8 cellular contexts compared by ENCODE assay signal in the genomic region with DNA sequence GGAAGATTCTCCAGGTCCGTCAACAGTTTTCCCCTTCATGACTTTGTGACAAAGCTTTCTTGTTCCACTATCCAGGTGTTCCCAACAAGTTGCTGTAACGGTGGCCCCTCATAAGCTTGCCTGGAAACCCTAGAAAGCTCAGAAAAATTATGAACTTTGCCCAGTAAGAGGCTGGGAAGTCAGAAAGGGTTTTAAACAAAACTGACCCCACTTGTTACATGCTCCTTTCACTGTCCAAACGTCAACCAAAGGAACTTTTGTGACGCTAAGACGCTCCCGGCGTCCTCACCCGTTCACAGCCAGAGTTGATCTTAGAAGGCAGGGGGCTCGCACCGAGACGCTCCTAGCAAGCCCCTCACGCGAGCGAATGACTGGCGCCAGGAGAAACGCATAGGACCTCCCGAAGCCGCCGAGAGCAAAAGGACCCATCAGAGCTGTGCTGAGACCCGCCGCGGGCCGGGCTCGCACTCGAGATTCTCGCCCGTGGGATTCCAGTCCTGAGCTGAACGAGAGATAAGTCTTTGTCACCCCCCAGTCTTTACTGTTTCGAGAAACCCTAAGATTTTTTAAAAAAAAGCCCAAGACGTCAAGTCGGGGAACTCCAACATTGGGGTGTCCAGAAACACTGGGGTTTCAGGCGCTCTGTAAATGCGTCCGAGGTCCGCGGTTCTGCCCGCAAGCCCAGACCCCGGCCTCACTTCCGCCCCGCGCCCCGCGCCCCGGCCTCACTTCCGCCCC. TPM values are rescaled to one million over a fixed set of nuclear protein-coding genes. Genes with fewer than 3 reads are reported as not detected.
DNase-seq lines count a peak whose midpoint lies in the region; ATAC-seq and TF ChIP-seq lines count a peak whose summit lies in the region.

No MANE protein-coding gene starts in this region.

- peaks cover 16% of the 10 kb centered on the region for H3K4me1 ChIP-seq in IMR-90 (ENCODE audit: control insufficient read depth, insufficient read depth, low read length)
- H3K4me1 ChIP-seq in heart left ventricle, result peaks cover 0 to 25% (median 12%) of the 10 kb centered on the region in 12 donors
- H3K4me1 ChIP-seq in prostate gland (replicated peaks), result no peaks in the 10 kb centered on the region

- H3K56ac ChIP-seq in IMR-90 (ENCODE audit: extremely low read depth, insufficient read depth, low read length), result peak overlapping the region; percentile 93

- peak overlapping the region; percentile 94 to 96 for H4K8ac ChIP-seq in IMR-90 (ENCODE audit: low read depth in 2 of 2, low read length in 2 of 2)

- dilution Hi-C loops in IMR-90 (cut with HindIII; ENCODE audit: low sequenced_read_pairs, unreplicated experiment), result no loop called here

- H2AFZ ChIP-seq in IMR-90 (replicated peaks; ENCODE audit: low read length, poor library complexity), result peak overlapping the region; percentile 84

- peak overlapping the region; percentile 38 for H2BK20ac ChIP-seq in IMR-90 (ENCODE audit: low read depth, low read length)

- peak overlapping the region; percentile 80 for H3K14ac ChIP-seq in IMR-90 (replicated peaks; ENCODE audit: low read depth, low read length)

- peak overlapping the region; percentile 15; the same call in 1 of the 3 replicates for H2BK15ac ChIP-seq in IMR-90 (ENCODE audit: low read depth, low read length)

- BruUV-seq in IMR-90 (replicated peaks; lab: Mats Ljungman, UMichigan), result no TSS peak

- peak overlapping the region; percentile 94 for H3K4ac ChIP-seq in IMR-90 (ENCODE audit: low read depth, low read length)

- H4K91ac ChIP-seq in IMR-90 (ENCODE audit: insufficient read depth, low read depth, low read length), result peak overlapping the region; percentile 76

- H3K9me3 ChIP-seq in IMR-90 (ENCODE audit: control insufficient read depth, insufficient read depth, low read length) (no peaks in the 10 kb centered on the region), heart left ventricle (no peaks in the 10 kb centered on the region), prostate gland (no peaks in the 10 kb centered on the region)

- intact Hi-C loops in IMR-90 (cut with micrococcal nuclease) (loop anchor here (2.0 kb wide), 1 partner anchor 69 kb away; a partner anchor contains a TSS), heart left ventricle (cut with DNase I) (loop anchor here in 5 of 10 donors (1.0 to 10.0 kb wide), 5 partner anchors 34 to 69 kb away; a partner anchor contains a TSS), prostate gland (cut with DNase I) (loop anchor here (1.0 to 2.0 kb wide), 2 partner anchors 29 to 69 kb away; a partner anchor contains a TSS)

- H3K27ac ChIP-seq in IMR-90 (ENCODE audit: insufficient read depth, low read length), result peak overlapping the region; percentile 94
- H3K27ac ChIP-seq in heart left ventricle, result peak overlapping the region; percentile 90 to 100 (median 98)
- H3K27ac ChIP-seq in prostate gland, result peak overlapping the region; percentile 98 to 99

- peak overlapping the region; percentile 83 for H3K23ac ChIP-seq in IMR-90 (ENCODE audit: low read depth, low read length)

- TF ChIP-seq POLR2A in IMR-90 (IDR thresholded peaks at IDR 0.05; ENCODE audit: low read depth, low read length) (no peak), heart left ventricle (IDR thresholded peaks at IDR 0.05) (no peak), prostate gland (IDR thresholded peaks at IDR 0.05) (no peak)

- H4K5ac ChIP-seq in IMR-90 (ENCODE audit: low read depth, low read length), result peak overlapping the region; percentile 89

- H4K20me1 ChIP-seq in IMR-90 (ENCODE audit: insufficient read depth, low read length), result peaks cover 6% of the 10 kb centered on the region; the same call in 1 of the 2 replicates

- peaks cover 13% of the 10 kb centered on the region for H3K9me1 ChIP-seq in IMR-90 (ENCODE audit: insufficient read depth, low read length)

- in situ Hi-C loops in IMR-90 (cut with MboI; ENCODE audit: low sequenced_read_pairs), result loop anchor here (10.0 kb wide), 1 partner anchor 67 kb away; a partner anchor contains a TSS

- TF ChIP-seq RAD21 in IMR-90 (IDR thresholded peaks at IDR 0.05; ENCODE audit: low read length), result no peak

- peak overlapping the region; percentile 87 for H3K9ac ChIP-seq in IMR-90 (ENCODE audit: low read depth, low read length)

- peak overlapping the region; percentile 82 for H2AK5ac ChIP-seq in IMR-90 (ENCODE audit: low read depth, low read length)

- H3K79me1 ChIP-seq in IMR-90 (ENCODE audit: low read depth in 1 of 2, low read length in 2 of 2), result peaks cover 10 to 24% of the 10 kb centered on the region in 2 experiments

- TF ChIP-seq CTCF in IMR-90 (conservative IDR thresholded peaks at IDR 0.05; ENCODE audit: low read depth, low read length), result no peak
- TF ChIP-seq CTCF in heart left ventricle (IDR thresholded peaks at IDR 0.05), result no peak
- no peak for TF ChIP-seq CTCF in prostate gland (IDR thresholded peaks at IDR 0.05)

- CTCF ChIA-PET in IMR-90 (lab: Yijun Ruan, JAX), result no interaction called here

- H3K18ac ChIP-seq in IMR-90 (ENCODE audit: low read depth, low read length), result peak overlapping the region; percentile 63

- POLR2A ChIA-PET in IMR-90 (lab: Charles Lee; ENCODE audit: unreplicated experiment), result interaction anchor here (1.0 kb wide), 1 partner anchor 79 kb away, joined by 3 read pairs; no protein-coding TSS in a partner anchor

- ATAC-seq in GM18870 (IDR thresholded peaks at IDR 0.05; ENCODE audit: unreplicated experiment), result peak; percentile 2
- ATAC-seq in IMR-90 (ENCODE audit: low read depth), result no peak
- no peak for ATAC-seq in heart left ventricle
- no peak for ATAC-seq in HG03521 (IDR thresholded peaks at IDR 0.05; ENCODE audit: unreplicated experiment)

- H2AK9ac ChIP-seq in IMR-90 (replicated peaks; ENCODE audit: low read depth, low read length, poor library complexity), result peak overlapping the region; percentile 45

- peak overlapping the region; percentile 47 for H3K4me3 ChIP-seq in IMR-90 (ENCODE audit: insufficient read depth, low read depth, low read length)
- peak overlapping the region; percentile 77 to 100 (median 94) for H3K4me3 ChIP-seq in heart left ventricle
- H3K4me3 ChIP-seq in prostate gland, result peak overlapping the region; percentile 66 to 88

- WGBS in IMR-90 (ENCODE audit: extremely low coverage in 2 of 2, insufficient read length in 1 of 2), 2 experiments, result 15% methylated on average over 25 of the region's 45 CpGs; no CpG with 5 or more reads in 1 of the 2 experiments
- 6 to 17% (median 12%) methylated on average over 35 to 45 of the region's 45 CpGs for WGBS in heart left ventricle, 4 donors
- WGBS in prostate gland, result 4% methylated on average over 45 of the region's 45 CpGs

- peak overlapping the region; percentile 82 for H3K4me2 ChIP-seq in IMR-90 (ENCODE audit: low read depth, low read length)

- H3K36me3 ChIP-seq in IMR-90 (ENCODE audit: control insufficient read depth, insufficient read depth, low read length) (peaks cover 15% of the 10 kb centered on the region), heart left ventricle (peaks cover 0 to 48% (median 35%) of the 10 kb centered on the region in 9 donors), prostate gland (no peaks in the 10 kb centered on the region)

- H3K27me3 ChIP-seq in IMR-90 (ENCODE audit: control insufficient read depth, insufficient read depth, low read length), result no peaks in the 10 kb centered on the region
- no peaks in the 10 kb centered on the region for H3K27me3 ChIP-seq in heart left ventricle
- no peaks in the 10 kb centered on the region for H3K27me3 ChIP-seq in prostate gland (replicated peaks; ENCODE audit: insufficient read depth)

- peak overlapping the region; percentile 53 for H2BK5ac ChIP-seq in IMR-90 (ENCODE audit: low read depth, low read length, poor library complexity, severe bottlenecking)

- H2BK120ac ChIP-seq in IMR-90 (ENCODE audit: low read depth, low read length), result peak overlapping the region; percentile 75; the same call in 1 of the 2 replicates

- peak; percentile 16 for DNase-seq in AG20443 (ENCODE audit: low spot score)
- no peak for DNase-seq in IMR-90
- peak; percentile 30 for DNase-seq in activated naive CD4-positive, alpha-beta T cell treated with Interleukin-2 at 50 U/mL for 16 hours
- DNase-seq in heart left ventricle, result peak in 4 of 5 donors; percentile 12 to 71 (median 30)
- peak; percentile 26 for DNase-seq in prostate gland (ENCODE audit: low spot score)
- DNase-seq in NCI-H2081 (lab: John Stamatoyannopoulos, UW), result no peak

RNA-seq across cellular contexts. Expression of a gene that starts 0.5 kb away (rescaled TPM):
- 45.2 and 50.3 TPM in 2 replicates for total RNA-seq in IMR-90 (2012; rRNA removed)
- 29.2 and 30.5 TPM in 2 replicates for polyA plus RNA-seq in IMR-90 (2012; rRNA removed)
- polyA plus RNA-seq in IMR-90 (2012; cell fraction: cytosol; rRNA removed), result 8.8 and 15.7 TPM in 2 replicates
- 4.2 and 15.3 TPM in 2 replicates for polyA plus RNA-seq in IMR-90 (2012; cell fraction: nucleus; rRNA removed; ENCODE audit: low replicate concordance)
- total RNA-seq in heart left ventricle, result 1 to 10 TPM; 1.3 to 9.9 (median 7.3) TPM
- polyA plus RNA-seq in heart left ventricle, result 10 to 100 TPM in 1 of 2 donors, 1 to 10 TPM in 1; 2.8 to 18.1 TPM
- total RNA-seq in prostate gland, result 10 to 100 TPM; 10.2 to 22.6 TPM

RNA-seq across cellular contexts. Expression of a gene that starts 28.1 kb away (rescaled TPM):
- 576 and 610 TPM in 2 replicates for total RNA-seq in IMR-90 (2012; rRNA removed)
- polyA plus RNA-seq in IMR-90 (2012; rRNA removed), result 119 and 123 TPM in 2 replicates
- 89.7 and 201 TPM in 2 replicates for polyA plus RNA-seq in IMR-90 (2012; cell fraction: cytosol; rRNA removed)
- polyA plus RNA-seq in IMR-90 (2012; cell fraction: nucleus; rRNA removed; ENCODE audit: low replicate concordance), result 136 and 202 TPM in 2 replicates
- 100 to 1,000 TPM; 107 to 184 (median 142) TPM for total RNA-seq in heart left ventricle
- polyA plus RNA-seq in heart left ventricle, result 100 to 1,000 TPM in 1 of 2 donors, 10 to 100 TPM in 1; 89.2 to 241 TPM
- 100 to 1,000 TPM; 145 to 187 TPM for total RNA-seq in prostate gland

RNA-seq across cellular contexts. Expression of a gene that starts 29.0 kb away (rescaled TPM):
- total RNA-seq in IMR-90 (2012; rRNA removed) (53.4 and 70.5 TPM in 2 replicates), heart left ventricle (10 to 100 TPM; 52.4 to 91.1 (median 61.4) TPM), prostate gland (100 to 1,000 TPM in 1 of 2 donors, 10 to 100 TPM in 1; 76.0 to 103 TPM)
- polyA plus RNA-seq in IMR-90 (2012; rRNA removed) (56.8 and 64.1 TPM in 2 replicates), heart left ventricle (100 to 1,000 TPM; 114 to 145 TPM)
- polyA plus RNA-seq in IMR-90 (2012; cell fraction: cytosol; rRNA removed), result 30.1 and 53.9 TPM in 2 replicates
- polyA plus RNA-seq in IMR-90 (2012; cell fraction: nucleus; rRNA removed; ENCODE audit: low replicate concordance), result 6.7 and 21.0 TPM in 2 replicates

RNA-seq across cellular contexts. Expression of a gene that starts 34.0 kb away (rescaled TPM):
- 92.3 and 124 TPM in 2 replicates for total RNA-seq in IMR-90 (2012; rRNA removed)
- 20.1 and 30.2 TPM in 2 replicates for polyA plus RNA-seq in IMR-90 (2012; rRNA removed)
- 6.5 and 6.6 TPM in 2 replicates for polyA plus RNA-seq in IMR-90 (2012; cell fraction: cytosol; rRNA removed)
- 3.8 and 25.2 TPM in 2 replicates for polyA plus RNA-seq in IMR-90 (2012; cell fraction: nucleus; rRNA removed; ENCODE audit: low replicate concordance)
- 10 to 100 TPM; 39.0 to 70.2 (median 48.2) TPM for total RNA-seq in heart left ventricle
- polyA plus RNA-seq in heart left ventricle, result 10 to 100 TPM; 30.7 to 75.3 TPM
- 10 to 100 TPM; 84.1 to 99.3 TPM for total RNA-seq in prostate gland

RNA-seq across cellular contexts. Expression of a gene that starts 38.8 kb away (rescaled TPM):
- total RNA-seq in IMR-90 (2012; rRNA removed) (not detected in 2 replicates), heart left ventricle (under 1 TPM in 4 of 9 donors, not detected in 5; 0.19 to 0.67 (median 0.26) TPM), prostate gland (1 to 10 TPM in 1 of 2 donors, not detected in 1; 5.6 TPM)
- polyA plus RNA-seq in IMR-90 (2012; rRNA removed) (not detected in 2 replicates), heart left ventricle (under 1 TPM in 1 of 2 donors, not detected in 1; 0.04 TPM)
- polyA plus RNA-seq in IMR-90 (2012; cell fraction: cytosol; rRNA removed), result not detected in 2 replicates
- polyA plus RNA-seq in IMR-90 (2012; cell fraction: nucleus; rRNA removed; ENCODE audit: low replicate concordance), result not detected in 2 replicates

Comparison
In these comparisons a context has a peak if more than half of its experiments do, and no peak if none do; other contexts are left out.
1. DNase-seq: peak in AG20443 (single experiment), activated naive CD4-positive, alpha-beta T cell treated with Interleukin-2 at 50 U/mL for 16 hours (single experiment), heart left ventricle (4 of 5) and prostate gland (single experiment); none in IMR-90 (single experiment) and NCI-H2081 (0 of 2).
2. Peak in every context shown above with its lines, with median percentiles within 50 percentile points of each other: H3K27ac ChIP-seq and H3K4me3 ChIP-seq.